ENCODE assay signal across 1 cellular context in the genomic region with DNA sequence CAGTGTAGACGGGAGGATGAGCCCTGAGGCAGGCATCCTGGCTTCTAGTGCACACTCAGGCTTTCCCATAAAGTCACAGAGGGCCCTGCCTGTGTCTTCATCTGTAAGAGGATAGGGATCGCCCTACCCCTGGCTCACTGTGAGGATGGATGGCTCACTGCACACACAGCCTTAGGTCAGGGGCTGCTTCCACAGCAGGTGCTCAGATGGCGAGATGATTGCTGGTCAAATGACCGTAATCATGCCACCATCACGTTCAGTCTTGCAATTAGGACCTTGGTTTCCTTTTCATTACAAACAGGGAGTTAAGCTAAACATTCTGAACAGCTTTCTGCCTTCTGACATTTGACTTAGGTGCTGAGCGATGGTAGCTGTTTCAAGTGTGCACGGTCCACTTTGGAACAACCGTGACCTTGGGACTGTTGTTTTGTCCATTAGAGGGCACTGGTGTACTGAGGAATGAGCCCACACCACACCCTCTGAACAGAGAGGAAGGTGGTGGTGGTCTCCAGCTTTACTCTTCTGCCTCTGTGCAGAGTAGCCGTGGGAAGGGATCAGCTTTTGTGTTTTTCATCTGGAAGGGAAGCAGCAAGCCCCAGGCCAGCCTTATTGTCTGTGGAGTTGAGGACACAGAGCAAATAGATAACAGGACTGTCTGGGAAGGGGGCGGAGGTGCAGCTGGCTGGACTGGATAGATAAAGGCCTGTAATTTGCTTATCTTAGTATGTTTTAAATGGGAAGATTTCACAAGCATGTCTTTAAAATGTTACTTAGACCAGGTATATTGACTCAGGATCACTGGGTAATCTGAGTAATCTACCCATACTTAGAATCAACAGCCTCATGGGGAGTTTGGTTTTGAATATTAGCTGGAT.
TF ChIP-seq lines count a peak whose summit lies in the region.

No MANE protein-coding gene starts in this region.

TF ChIP-seq in WTC11, 78 proteins besides CTCF, POLR2A, EP300 and RAD21 (continued from another document):
- TF ChIP-seq, protein P1, sequence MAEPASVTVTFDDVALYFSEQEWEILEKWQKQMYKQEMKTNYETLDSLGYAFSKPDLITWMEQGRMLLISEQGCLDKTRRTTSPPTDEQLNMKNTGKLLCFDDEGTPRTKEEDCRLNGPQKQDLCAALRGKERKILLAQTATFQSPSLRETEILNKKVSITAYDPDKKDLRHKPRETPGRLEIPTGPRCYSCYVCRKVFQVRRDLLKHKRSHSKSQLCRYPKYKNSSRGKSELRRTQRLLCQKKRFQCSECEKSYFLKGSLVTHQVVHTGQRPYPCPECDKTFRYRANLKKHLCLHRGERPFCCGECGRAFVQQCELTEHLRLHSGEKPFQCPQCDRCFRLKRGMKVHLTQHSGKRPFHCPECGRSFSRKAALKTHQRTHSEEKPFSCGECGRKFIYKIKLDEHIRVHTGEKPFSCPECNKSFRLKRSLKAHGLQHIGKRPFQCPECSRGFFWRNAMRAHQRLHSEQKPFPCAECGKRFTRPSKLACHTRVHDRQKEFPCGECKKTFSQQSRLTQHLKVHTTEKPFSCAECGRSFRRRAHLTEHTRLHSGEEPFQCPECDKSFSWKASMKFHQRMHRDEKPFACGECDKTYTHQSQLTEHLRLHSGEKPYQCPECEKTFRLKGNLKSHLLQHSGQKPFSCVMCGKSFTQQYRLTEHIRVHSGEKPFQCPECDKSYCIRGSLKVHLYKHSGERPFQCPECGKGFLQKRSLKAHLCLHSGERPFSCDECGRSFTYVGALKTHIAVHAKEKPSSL (CRISPR knock-in tag; conservative IDR thresholded peaks at IDR 0.05): no peak
- TF ChIP-seq, protein P2, sequence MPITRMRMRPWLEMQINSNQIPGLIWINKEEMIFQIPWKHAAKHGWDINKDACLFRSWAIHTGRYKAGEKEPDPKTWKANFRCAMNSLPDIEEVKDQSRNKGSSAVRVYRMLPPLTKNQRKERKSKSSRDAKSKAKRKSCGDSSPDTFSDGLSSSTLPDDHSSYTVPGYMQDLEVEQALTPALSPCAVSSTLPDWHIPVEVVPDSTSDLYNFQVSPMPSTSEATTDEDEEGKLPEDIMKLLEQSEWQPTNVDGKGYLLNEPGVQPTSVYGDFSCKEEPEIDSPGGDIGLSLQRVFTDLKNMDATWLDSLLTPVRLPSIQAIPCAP (CRISPR knock-in tag; IDR thresholded peaks at IDR 0.05): no peak
- TF ChIP-seq, protein P3, sequence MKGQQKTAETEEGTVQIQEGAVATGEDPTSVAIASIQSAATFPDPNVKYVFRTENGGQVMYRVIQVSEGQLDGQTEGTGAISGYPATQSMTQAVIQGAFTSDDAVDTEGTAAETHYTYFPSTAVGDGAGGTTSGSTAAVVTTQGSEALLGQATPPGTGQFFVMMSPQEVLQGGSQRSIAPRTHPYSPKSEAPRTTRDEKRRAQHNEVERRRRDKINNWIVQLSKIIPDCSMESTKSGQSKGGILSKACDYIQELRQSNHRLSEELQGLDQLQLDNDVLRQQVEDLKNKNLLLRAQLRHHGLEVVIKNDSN (CRISPR knock-in tag; IDR thresholded peaks at IDR 0.05): no peak
